In the genomic region with DNA sequence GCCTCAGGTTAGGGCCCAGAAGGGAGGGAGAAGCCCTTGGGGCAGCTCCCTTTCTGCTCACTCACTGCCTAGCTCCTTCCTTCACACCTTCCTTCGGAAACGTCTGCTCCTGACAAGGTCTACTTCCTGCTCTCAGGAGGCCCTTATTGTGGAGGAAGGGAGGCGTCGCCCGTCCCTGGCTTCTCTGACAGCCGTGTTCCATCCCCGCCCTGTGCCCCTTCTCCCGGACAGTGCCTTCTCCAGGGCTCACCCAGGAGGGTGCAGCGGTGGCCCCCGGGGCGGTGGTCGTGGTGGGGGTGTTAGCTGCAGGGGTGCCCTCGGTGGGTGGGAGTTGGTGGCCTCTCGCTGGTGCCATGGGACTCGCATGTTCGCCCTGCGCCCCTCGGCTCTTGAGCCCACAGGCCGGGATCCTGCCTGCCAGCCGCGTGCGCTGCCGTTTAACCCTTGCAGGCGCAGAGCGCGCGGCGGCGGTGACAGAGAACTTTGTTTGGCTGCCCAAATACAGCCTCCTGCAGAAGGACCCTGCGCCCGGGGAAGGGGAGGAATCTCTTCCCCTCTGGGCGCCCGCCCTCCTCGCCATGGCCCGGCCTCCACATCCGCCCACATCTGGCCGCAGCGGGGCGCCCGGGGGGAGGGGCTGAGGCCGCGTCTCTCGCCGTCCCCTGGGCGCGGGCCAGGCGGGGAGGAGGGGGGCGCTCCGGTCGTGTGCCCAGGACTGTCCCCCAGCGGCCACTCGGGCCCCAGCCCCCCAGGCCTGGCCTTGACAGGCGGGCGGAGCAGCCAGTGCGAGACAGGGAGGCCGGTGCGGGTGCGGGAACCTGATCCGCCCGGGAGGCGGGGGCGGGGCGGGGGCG, we compare ENCODE assay signal across 7 cellular contexts.
DNase-seq lines count a peak whose midpoint lies in the region; ATAC-seq and TF ChIP-seq lines count a peak whose summit lies in the region.

No MANE protein-coding gene starts in this region.

- no peak overlapping the region for H2AK5ac ChIP-seq in trophoblast cell (ENCODE audit: low read length)

- H3K4me3 ChIP-seq in SJCRH30 = peak overlapping the region; percentile 80
- peak overlapping the region in 2 of 4 donors; percentile 51 to 78 for H3K4me3 ChIP-seq in adrenal gland
- peak overlapping the region; percentile 81 to 100 (median 92) for H3K4me3 ChIP-seq in heart right ventricle
- peak overlapping the region; percentile 71 for H3K4me3 ChIP-seq in trophoblast cell (ENCODE audit: low read depth, low read length)

- no peak for TF ChIP-seq CTCF in adrenal gland (IDR thresholded peaks at IDR 0.05)
- TF ChIP-seq CTCF in heart right ventricle (IDR thresholded peaks at IDR 0.05) = peak in 2 of 9 donors; percentile 18 to 21

- H2AFZ ChIP-seq in trophoblast cell (ENCODE audit: insufficient read depth, low read length, poor library complexity) = peak overlapping the region; percentile 47

- no peak overlapping the region for H4K12ac ChIP-seq in trophoblast cell (ENCODE audit: low read depth, low read length)

- peaks cover 22% of the 10 kb centered on the region for H3K79me1 ChIP-seq in trophoblast cell (ENCODE audit: low read length)

- H3K27me3 ChIP-seq in SJCRH30 (no peaks in the 10 kb centered on the region), adrenal gland (no peaks in the 10 kb centered on the region), heart right ventricle (no peaks in the 10 kb centered on the region), trophoblast cell (ENCODE audit: insufficient read depth, low read length) (no peaks in the 10 kb centered on the region)

- H3K4me1 ChIP-seq in SJCRH30 (peaks cover 41% of the 10 kb centered on the region), adrenal gland (replicated peaks in 1 of 2) (peaks cover 41 to 64% of the 10 kb centered on the region in 2 donors), heart right ventricle (peaks cover 46 to 76% (median 72%) of the 10 kb centered on the region in 9 donors), trophoblast cell (ENCODE audit: control insufficient read depth in 1 of 2, insufficient read depth in 2 of 2, low read length in 2 of 2) (peaks cover 26 to 28% of the 10 kb centered on the region in 2 experiments)

- peak overlapping the region; percentile 44 for H3K18ac ChIP-seq in trophoblast cell (ENCODE audit: low read length)

- H3K79me2 ChIP-seq in trophoblast cell (ENCODE audit: control insufficient read depth, insufficient read depth, low read length, poor library complexity) = peaks cover 13% of the 10 kb centered on the region

- H4K91ac ChIP-seq in trophoblast cell (ENCODE audit: low read depth, low read length) = peak overlapping the region; percentile 53

- peak overlapping the region; percentile 23 for H2BK12ac ChIP-seq in trophoblast cell (ENCODE audit: low read length)

- peak overlapping the region; percentile 80 for H3K4me2 ChIP-seq in trophoblast cell (ENCODE audit: low read length)

- peak overlapping the region; percentile 49 for H3K27ac ChIP-seq in SJCRH30
- H3K27ac ChIP-seq in adrenal gland = peak overlapping the region; percentile 90 to 99 (median 96)
- peak overlapping the region; percentile 89 to 99 (median 97) for H3K27ac ChIP-seq in heart right ventricle
- H3K27ac ChIP-seq in trophoblast cell (ENCODE audit: low read depth, low read length) = peak overlapping the region; percentile 24

- peak; percentile 53 for ATAC-seq in HG03442 (IDR thresholded peaks at IDR 0.05; ENCODE audit: unreplicated experiment)
- ATAC-seq in heart right ventricle = peak; percentile 56 to 75 (median 66)
- ATAC-seq in HG03095 (IDR thresholded peaks at IDR 0.05; ENCODE audit: unreplicated experiment) = no peak

- intact Hi-C loops in adrenal gland (cut with DNase I) = loop anchor here in 1 of 2 donors (5.0 kb wide), 2 partner anchors 40 to 55 kb away; no protein-coding TSS in a partner anchor
- intact Hi-C loops in heart right ventricle (cut with DNase I) = loop anchor here in 5 of 10 donors (5.0 to 10.0 kb wide), 3 partner anchors 40 to 55 kb away; no protein-coding TSS in a partner anchor

- H3K14ac ChIP-seq in trophoblast cell (ENCODE audit: low read length) = peak overlapping the region; percentile 30

- H3K23ac ChIP-seq in trophoblast cell (ENCODE audit: low read length) = no peak overlapping the region

- TF ChIP-seq POLR2A in GM18526 (IDR thresholded peaks at IDR 0.05; ENCODE audit: extremely low read depth, insufficient read length) (peak; percentile 29), adrenal gland (IDR thresholded peaks at IDR 0.05) (peak in 1 of 2 donors; percentile 30)

- H3K9ac ChIP-seq in trophoblast cell (ENCODE audit: low read length) = peak overlapping the region; percentile 41

- WGBS in adrenal gland, 4 donors = 1 to 3% (median 1%) methylated on average over 9 to 64 of the region's 64 CpGs; no CpG with 5 or more reads in 1 of the 4 donors
- 1% methylated on average over 50 to 61 of the region's 64 CpGs for WGBS in heart right ventricle, 2 donors
- WGBS in trophoblast cell (ENCODE audit: extremely low coverage, insufficient coverage, insufficient read length) = no CpG with 5 or more reads among the region's 64 CpGs

- peak overlapping the region; percentile 48 for H4K8ac ChIP-seq in trophoblast cell (ENCODE audit: low read depth, low read length)

- no peak overlapping the region for H2BK120ac ChIP-seq in trophoblast cell (ENCODE audit: insufficient read depth, low read length, poor library complexity)

- H2BK5ac ChIP-seq in trophoblast cell (ENCODE audit: low read depth, low read length, poor library complexity) = peak overlapping the region; percentile 29

- peak; percentile 98 to 99 for DNase-seq in SJCRH30
- DNase-seq in adrenal gland = peak; percentile 83 to 94 (median 90)
- peak; percentile 88 to 92 for DNase-seq in heart right ventricle
- DNase-seq in trophoblast cell = peak; percentile 53 to 66

- H3K4ac ChIP-seq in trophoblast cell (ENCODE audit: low read depth, low read length) = no peak overlapping the region

- H3K9me3 ChIP-seq in SJCRH30 (replicated peaks) (no peaks in the 10 kb centered on the region), adrenal gland (replicated peaks in 1 of 3) (no peaks in the 10 kb centered on the region), heart right ventricle (no peaks in the 10 kb centered on the region), trophoblast cell (ENCODE audit: insufficient read depth, low read depth, low read length) (no peaks in the 10 kb centered on the region)

- no peaks in the 10 kb centered on the region for H3K36me3 ChIP-seq in SJCRH30
- no peaks in the 10 kb centered on the region for H3K36me3 ChIP-seq in adrenal gland (replicated peaks in 1 of 2)
- no peaks in the 10 kb centered on the region for H3K36me3 ChIP-seq in heart right ventricle
- H3K36me3 ChIP-seq in trophoblast cell (ENCODE audit: control insufficient read depth in 1 of 2, insufficient read depth in 2 of 2, low read length in 2 of 2) = no peaks in the 10 kb centered on the region

Comparison
In these comparisons a context has a peak if more than half of its experiments do, and no peak if none do; other contexts are left out.
1. H3K27ac ChIP-seq: peak in every context shown above with its lines; median percentile 97 in heart right ventricle; 96 in adrenal gland; 49 in SJCRH30; 24 in trophoblast cell.